ENCODE assay signal across 8 cellular contexts in the genomic region with DNA sequence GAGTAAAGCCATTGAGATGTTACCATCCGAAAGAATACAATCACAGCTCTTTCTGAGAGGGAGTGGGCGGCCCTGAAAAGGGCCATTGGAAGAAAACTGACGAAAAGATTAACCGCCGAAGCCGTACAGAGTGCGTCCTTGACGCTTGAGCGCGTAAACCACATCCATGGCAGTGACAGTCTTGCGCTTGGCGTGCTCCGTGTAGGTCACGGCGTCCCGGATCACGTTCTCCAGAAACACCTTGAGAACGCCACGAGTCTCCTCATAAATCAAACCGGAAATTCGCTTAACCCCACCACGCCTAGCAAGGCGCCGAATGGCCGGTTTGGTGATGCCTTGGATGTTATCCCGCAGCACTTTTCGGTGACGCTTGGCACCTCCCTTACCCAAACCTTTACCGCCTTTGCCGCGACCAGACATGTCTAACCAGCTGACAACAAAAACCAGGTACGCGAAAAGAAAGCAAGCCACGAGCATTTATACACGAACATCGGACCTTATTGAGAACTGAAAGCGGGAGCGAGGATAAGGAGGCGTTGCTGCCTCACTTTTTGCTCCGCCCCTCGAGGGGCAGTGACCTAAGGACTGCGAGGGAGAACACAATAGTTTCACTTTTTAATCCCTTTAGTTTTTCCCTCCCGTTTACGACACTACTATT.
DNase-seq lines count a peak whose midpoint lies in the region; ATAC-seq and TF ChIP-seq lines count a peak whose summit lies in the region.

No MANE protein-coding gene starts in this region.

- DNase-seq in AG09319 (ENCODE audit: extremely low read depth, low read depth) = peak; percentile 89
- DNase-seq in NCI-H460 (ENCODE audit: extremely low read depth, low read depth) = peak; percentile 95
- DNase-seq in activated CD4-positive, CD25-positive, alpha-beta regulatory T cell treated with anti-CD3 and anti-CD28 coated beads, Interleukin-2, amount 50 U/mL, for 72 hours = peak; percentile 84
- peak; percentile 54 to 67 for DNase-seq in cerebellar nuclear complex (lab: John Stamatoyannopoulos, UW)
- DNase-seq in kidney glomerular epithelial cell (lab: John Stamatoyannopoulos, UW) = peak; percentile 86
- DNase-seq in stimulated activated CD4-positive, alpha-beta T cell treated with anti-CD3 and anti-CD28 coated beads, Interleukin-1b, Interleukin-23, amount 100 ng/mL, for 4 hours (ENCODE audit: low read depth in 2 of 2) = peak; percentile 70 to 95

- TF ChIP-seq CTCF in AG09319 (IDR thresholded peaks at IDR 0.05; ENCODE audit: low read depth, low read length) = no peak

- ATAC-seq in GM19035 (IDR thresholded peaks at IDR 0.05; ENCODE audit: unreplicated experiment) (peak; percentile 44), HG03354 (IDR thresholded peaks at IDR 0.05; ENCODE audit: poor library complexity, severe bottlenecking, unreplicated experiment) (peak; percentile 41)

Comparison
In these comparisons a context has a peak if more than half of its experiments do, and no peak if none do; other contexts are left out.
1. Peak in every context shown above with its lines: DNase-seq and ATAC-seq.